ENCODE assay signal across 20 cellular contexts in the genomic region with DNA sequence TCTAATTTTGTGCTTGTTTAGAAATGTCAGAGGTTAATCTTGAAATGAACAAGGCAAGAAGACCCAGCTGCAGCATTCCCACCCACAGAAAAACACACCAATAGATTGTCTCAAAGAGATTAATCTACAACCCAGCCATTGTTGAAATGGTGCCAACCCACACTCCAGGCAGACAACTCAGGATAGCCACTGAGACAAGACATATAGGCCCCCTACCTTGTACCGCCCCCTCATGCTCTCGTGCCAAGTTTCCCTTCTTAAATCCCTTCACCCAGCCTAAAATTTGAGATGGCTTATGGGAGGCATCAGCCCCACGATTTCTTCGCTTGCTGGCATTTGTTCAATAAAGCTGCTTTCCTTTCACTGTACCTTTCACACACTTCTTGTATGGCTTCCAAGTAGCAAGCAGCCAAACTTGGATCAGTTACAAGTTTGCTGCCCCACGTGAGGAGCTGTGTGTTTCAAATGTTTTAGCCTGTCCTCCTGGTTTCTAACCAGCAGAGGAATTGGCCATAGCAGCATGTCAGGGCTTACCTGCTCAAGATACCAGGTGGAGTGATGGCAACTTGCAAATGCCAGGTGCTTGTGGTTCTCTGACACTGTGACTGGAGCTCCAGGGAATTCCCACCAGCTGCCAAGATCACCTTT.
A peak's percentile ranks its signal among the peaks of the same experiment; 100 is the strongest.
DNase-seq lines count a peak whose midpoint lies in the region; ATAC-seq, FAIRE-seq and TF ChIP-seq lines count a peak whose summit lies in the region.
"Had no signal": no experiment of that assay in that cellular context is flagged by ENCODE, and none has a peak within 500 bp of the region (broad histone marks: within the 10 kb centered on the region; RNA-seq: fewer than 3 reads in every experiment).

No MANE protein-coding gene starts in this region.

- no peak for FAIRE-seq in kidney (lab: Jason Lieb, UNC)

- H3K4me3 ChIP-seq in astrocyte of the cerebellum (ENCODE audit: low read depth, low read length) (peak overlapping the region; percentile 19), kidney (ENCODE audit: low read length in 2 of 2) (peak overlapping the region; percentile 46 to 48), subcutaneous abdominal adipose tissue (ENCODE audit: low read depth in 1 of 5, low read length in 5 of 5) (peak overlapping the region in 4 of 5 donors; percentile 9 to 37 (median 12))
- H3K4me3 ChIP-seq: sigmoid colon had no signal

- no peak overlapping the region for H3K9ac ChIP-seq in kidney (ENCODE audit: low read length in 2 of 2)
- peak overlapping the region in 1 of 5 donors; percentile 13 for H3K9ac ChIP-seq in subcutaneous abdominal adipose tissue (ENCODE audit: low read length in 5 of 5)

- in situ Hi-C loops in astrocyte of the cerebellum (cut with HindIII; ENCODE audit: low sequenced_read_pairs) = no loop called here

- DNase-seq in NCI-H2171 (lab: John Stamatoyannopoulos, UW) (peak; percentile 8), astrocyte of the cerebellum (ENCODE audit: low read depth) (peak; percentile 62), kidney (no peak), COLO668 (lab: John Stamatoyannopoulos, UW; ENCODE audit: unreplicated experiment) (no peak), C1 segment of cervical spinal cord (lab: John Stamatoyannopoulos, UW) (no peak)
- DNase-seq: activated T-cell treated with anti-CD3 and anti-CD28 coated beads for 4 hours; central memory CD4-positive, alpha-beta T cell; DMS153; effector CD4-positive, alpha-beta T cell; H7; Kasumi-1; left cardiac atrium; NCI-H1105 treated with DMSO at 0.1 percent for 48 hours; NK-92 treated with Interleukin-12 subunit alpha and Interleukin-12 subunit beta, amount 100 ng/mL, for 24 hours; nucleus accumbens; RPMI8226; sigmoid colon had no signal

- H3K9me3 ChIP-seq in kidney (ENCODE audit: control insufficient read depth in 1 of 2, low read length in 2 of 2) = no peaks in the 10 kb centered on the region
- no peaks in the 10 kb centered on the region for H3K9me3 ChIP-seq in subcutaneous abdominal adipose tissue (ENCODE audit: control insufficient read depth in 5 of 5, low read length in 5 of 5)
- H3K9me3 ChIP-seq: sigmoid colon had no signal

- H3K27me3 ChIP-seq in subcutaneous abdominal adipose tissue (ENCODE audit: control insufficient read depth in 5 of 5, insufficient read depth in 4 of 5, low read length in 5 of 5) = no peaks in the 10 kb centered on the region
- H3K27me3 ChIP-seq: sigmoid colon had no signal

- TF ChIP-seq CTCF in astrocyte of the cerebellum (IDR thresholded peaks at IDR 0.05; ENCODE audit: low read depth, low read length, missing control alignments) = no peak
- TF ChIP-seq CTCF in kidney (IDR thresholded peaks at IDR 0.05; ENCODE audit: borderline replicate concordance, extremely low read depth, insufficient read depth) = no peak

- H3K4me1 ChIP-seq in kidney (ENCODE audit: control insufficient read depth in 1 of 2, insufficient read depth in 1 of 2, low read depth in 1 of 2, low read length in 2 of 2) (peaks cover 0 to 10% of the 10 kb centered on the region in 2 donors), subcutaneous abdominal adipose tissue (ENCODE audit: control insufficient read depth in 5 of 5, insufficient read depth in 5 of 5, low read length in 5 of 5) (peaks cover 0 to 11% (median 6%) of the 10 kb centered on the region in 5 donors)

- H3K27ac ChIP-seq in kidney (ENCODE audit: low read depth in 2 of 2, low read length in 2 of 2) = peak overlapping the region in 1 of 2 donors; percentile 49
- H3K27ac ChIP-seq in subcutaneous abdominal adipose tissue (ENCODE audit: low read depth, low read length) = no peak overlapping the region
- H3K27ac ChIP-seq: sigmoid colon had no signal

- no peak for ATAC-seq in GM21528 (IDR thresholded peaks at IDR 0.05; ENCODE audit: low FRiP score, unreplicated experiment)
- ATAC-seq: activated naive CD4-positive, alpha-beta T cell treated with anti-CD3 and anti-CD28 coated beads, Interleukin-2, amount 50 U/mL, for 72 hours; left cardiac atrium had no signal

- H3K36me3 ChIP-seq in kidney (ENCODE audit: control insufficient read depth in 1 of 2, insufficient read depth in 2 of 2, low read length in 2 of 2) (no peaks in the 10 kb centered on the region), subcutaneous abdominal adipose tissue (ENCODE audit: control insufficient read depth in 5 of 5, insufficient read depth in 5 of 5, low read length in 5 of 5) (no peaks in the 10 kb centered on the region)
- H3K36me3 ChIP-seq: sigmoid colon had no signal

- intact Hi-C loops in kidney (cut with DNase I) = no loop called here

Comparison
In these comparisons a context has a peak if more than half of its experiments do, and no peak if none do; other contexts are left out.
1. DNase-seq: peak in NCI-H2171 (single experiment) and astrocyte of the cerebellum (single experiment); none in kidney (single experiment), COLO668 (single experiment) and C1 segment of cervical spinal cord (0 of 14).
2. Peak in every context shown above with its lines, with median percentiles within 50 percentile points of each other: H3K4me3 ChIP-seq.